13 cellular contexts compared by ENCODE assay signal in the genomic region with DNA sequence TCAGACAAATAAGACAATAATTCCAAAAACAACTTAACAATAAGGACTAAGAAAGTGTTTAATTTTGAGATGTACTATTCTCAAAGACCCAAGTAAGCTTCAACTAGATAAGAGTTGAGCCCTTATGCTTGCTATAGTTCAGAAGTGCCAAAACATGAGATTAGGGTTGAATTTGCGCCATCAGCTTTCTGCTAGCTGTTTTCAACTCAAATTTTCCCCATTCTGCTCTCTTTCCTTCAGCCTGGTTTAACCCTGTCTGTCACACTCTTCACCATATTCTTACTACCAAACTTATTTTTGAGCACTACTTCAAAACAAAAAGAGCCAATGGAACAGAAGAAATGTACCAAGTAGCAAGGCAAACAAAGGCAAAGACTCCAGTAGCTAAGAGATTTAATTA. TPM values are rescaled to one million over a fixed set of nuclear protein-coding genes. Genes with fewer than 3 reads are reported as not detected.
DNase-seq lines count a peak whose midpoint lies in the region; ATAC-seq, FAIRE-seq and TF ChIP-seq lines count a peak whose summit lies in the region.
"Had no signal": no experiment of that assay in that cellular context is flagged by ENCODE, and none has a peak within 500 bp of the region (broad histone marks: within the 10 kb centered on the region; RNA-seq: fewer than 3 reads in every experiment).

No MANE protein-coding gene starts in this region.

- no peaks in the 10 kb centered on the region for H3K27me3 Mint-ChIP-seq in activated T-cell treated with anti-CD3 and anti-CD28 coated beads, Interleukin-2, amount 50 U/mL, for 24 hours
- no peaks in the 10 kb centered on the region for H3K27me3 Mint-ChIP-seq in activated naive CD8-positive, alpha-beta T cell treated with anti-CD3 and anti-CD28 coated beads for 36 hours

- H3K36me3 Mint-ChIP-seq in activated T-cell treated with anti-CD3 and anti-CD28 coated beads, Interleukin-2, amount 50 U/mL, for 24 hours (ENCODE audit: low read depth) = peaks cover 77% of the 10 kb centered on the region
- H3K36me3 Mint-ChIP-seq in activated naive CD8-positive, alpha-beta T cell treated with anti-CD3 and anti-CD28 coated beads for 36 hours = peaks cover 64% of the 10 kb centered on the region

- peaks cover 2% of the 10 kb centered on the region for H3K9me3 ChIP-seq in keratinocyte (ENCODE audit: control insufficient read depth, low read depth, low read length)
- H3K9me3 ChIP-seq in subcutaneous abdominal adipose tissue (ENCODE audit: control insufficient read depth in 5 of 5, low read length in 5 of 5) = peaks cover 0 to 2% (median 0%) of the 10 kb centered on the region in 5 donors

- H3K9me3 Mint-ChIP-seq in activated T-cell treated with anti-CD3 and anti-CD28 coated beads, Interleukin-2, amount 50 U/mL, for 24 hours = no peaks in the 10 kb centered on the region
- peaks cover 4% of the 10 kb centered on the region for H3K9me3 Mint-ChIP-seq in activated naive CD8-positive, alpha-beta T cell treated with anti-CD3 and anti-CD28 coated beads for 36 hours

- no peak for TF ChIP-seq CTCF in keratinocyte (optimal IDR thresholded peaks at IDR 0.05 in 1 of 3, IDR thresholded peaks at IDR 0.05 in 1 of 3, conservative IDR thresholded peaks at IDR 0.05 in 1 of 3; ENCODE audit: extremely low read depth in 1 of 3, insufficient read depth in 2 of 3, low read length in 3 of 3)

- H4K20me1 ChIP-seq in keratinocyte (ENCODE audit: control insufficient read depth, extremely low read depth, insufficient read depth, low read length) = peaks cover 36% of the 10 kb centered on the region

- dilution Hi-C loops in keratinocyte (cut with MboI; ENCODE audit: extremely low pct_ligation_motif_present, low sequenced_read_pairs) = no loop called here

- H3K27ac ChIP-seq in keratinocyte (ENCODE audit: control insufficient read depth, insufficient read depth, low read length) (no peak overlapping the region), subcutaneous abdominal adipose tissue (ENCODE audit: low read depth, low read length) (peak overlapping the region; percentile 99)

- no peak for DNase-seq in activated T-cell treated with anti-CD3 and anti-CD28 coated beads, Interleukin-2, amount 50 U/mL, for 24 hours
- DNase-seq in activated T-cell treated with anti-CD3 and anti-CD28 coated beads, Interleukin-2, amount 50 U/mL, for 48 hours = no peak
- DNase-seq in activated naive CD8-positive, alpha-beta T cell treated with anti-CD3 and anti-CD28 coated beads for 36 hours = no peak
- DNase-seq in keratinocyte (ENCODE audit: low read depth, low spot score) = no peak
- DNase-seq in NCI-H2107 treated with DMSO at 0.1 percent for 48 hours (lab: John Stamatoyannopoulos, UW; ENCODE audit: unreplicated experiment) = no peak
- DNase-seq: anterior cingulate cortex, NCI-H226, small intestine, T1000 had no signal

- H3K9ac ChIP-seq in keratinocyte (ENCODE audit: control insufficient read depth, extremely low read depth, insufficient read depth, low read length) (no peak overlapping the region), subcutaneous abdominal adipose tissue (ENCODE audit: low read length in 5 of 5) (peak overlapping the region in 3 of 5 donors; percentile 5 to 15 (median 13))

- H3K4me3 Mint-ChIP-seq in activated T-cell treated with anti-CD3 and anti-CD28 coated beads, Interleukin-2, amount 50 U/mL, for 24 hours = peak overlapping the region; percentile 91
- H3K4me3 Mint-ChIP-seq in activated naive CD8-positive, alpha-beta T cell treated with anti-CD3 and anti-CD28 coated beads for 36 hours = peak overlapping the region; percentile 97

- H3K79me2 ChIP-seq in keratinocyte (ENCODE audit: control insufficient read depth, insufficient read depth, low read length) = peaks cover 89% of the 10 kb centered on the region

- H3K4me1 ChIP-seq in keratinocyte (ENCODE audit: control insufficient read depth, extremely low read depth, insufficient read depth, low read length) (peaks cover 38% of the 10 kb centered on the region), subcutaneous abdominal adipose tissue (ENCODE audit: control insufficient read depth in 5 of 5, insufficient read depth in 5 of 5, low read length in 5 of 5) (peaks cover 7 to 65% (median 63%) of the 10 kb centered on the region in 5 donors)

- H3K9me1 ChIP-seq in keratinocyte (ENCODE audit: control insufficient read depth, extremely low read depth, insufficient read depth, low read length) = peaks cover 7% of the 10 kb centered on the region

- H3K4me3 ChIP-seq in keratinocyte (ENCODE audit: control insufficient read depth in 2 of 3, extremely low read depth in 1 of 3, insufficient read depth in 2 of 3, low read depth in 1 of 3, low read length in 3 of 3) (peak overlapping the region in 2 of 3 experiments; percentile 2 to 88), subcutaneous abdominal adipose tissue (ENCODE audit: low read depth in 1 of 5, low read length in 5 of 5) (peak overlapping the region in 2 of 5 donors; percentile 4 to 38)
- H3K4me3 ChIP-seq: GM23338 had no signal

- no peak for FAIRE-seq in keratinocyte (lab: Jason Lieb, UNC)
- FAIRE-seq: small intestine had no signal

- ATAC-seq in GM18873 (IDR thresholded peaks at IDR 0.05; ENCODE audit: low FRiP score, unreplicated experiment) (no peak), HG03354 (IDR thresholded peaks at IDR 0.05; ENCODE audit: poor library complexity, severe bottlenecking, unreplicated experiment) (no peak)
- ATAC-seq: GM23338 had no signal

- peak overlapping the region; percentile 97 for H3K4me2 ChIP-seq in keratinocyte (ENCODE audit: control insufficient read depth, extremely low read depth, insufficient read depth, low read depth, low read length)
- H3K4me2 ChIP-seq: GM23338 had no signal

- no peaks in the 10 kb centered on the region for H3K27me3 ChIP-seq in keratinocyte (ENCODE audit: control insufficient read depth, extremely low read depth, insufficient read depth, low read length)
- H3K27me3 ChIP-seq in subcutaneous abdominal adipose tissue (ENCODE audit: control insufficient read depth in 5 of 5, insufficient read depth in 4 of 5, low read length in 5 of 5) = no peaks in the 10 kb centered on the region

- H3K36me3 ChIP-seq in keratinocyte (ENCODE audit: control insufficient read depth in 2 of 2, extremely low read depth in 1 of 2, insufficient read depth in 2 of 2, low read length in 2 of 2) = peaks cover 4 to 25% of the 10 kb centered on the region in 2 experiments
- peaks cover 0 to 2% (median 0%) of the 10 kb centered on the region in 5 donors for H3K36me3 ChIP-seq in subcutaneous abdominal adipose tissue (ENCODE audit: control insufficient read depth in 5 of 5, insufficient read depth in 5 of 5, low read length in 5 of 5)

- H3K4me1 Mint-ChIP-seq in activated T-cell treated with anti-CD3 and anti-CD28 coated beads, Interleukin-2, amount 50 U/mL, for 24 hours (ENCODE audit: low read depth) = peaks cover 69% of the 10 kb centered on the region
- peaks cover 57% of the 10 kb centered on the region for H3K4me1 Mint-ChIP-seq in activated naive CD8-positive, alpha-beta T cell treated with anti-CD3 and anti-CD28 coated beads for 36 hours

- peak overlapping the region; percentile 82 for H3K27ac Mint-ChIP-seq in activated T-cell treated with anti-CD3 and anti-CD28 coated beads, Interleukin-2, amount 50 U/mL, for 24 hours
- H3K27ac Mint-ChIP-seq in activated naive CD8-positive, alpha-beta T cell treated with anti-CD3 and anti-CD28 coated beads for 36 hours = peak overlapping the region; percentile 63
- H3K27ac Mint-ChIP-seq: GM23338 had no signal

- H2AFZ ChIP-seq in keratinocyte (ENCODE audit: control insufficient read depth, low read length) = no peak overlapping the region
- H2AFZ ChIP-seq: GM23338 had no signal

RNA-seq across cellular contexts. Expression of a gene that starts 4.1 kb away (rescaled TPM):
- 10 to 100 TPM; 68.3 to 70.3 TPM for total RNA-seq in activated naive CD8-positive, alpha-beta T cell treated with anti-CD3 and anti-CD28 coated beads for 36 hours
- polyA plus RNA-seq in keratinocyte = 148 to 209 TPM (median 177 TPM) in 3 replicates
- polyA plus RNA-seq in keratinocyte (2011; ENCODE audit: low read depth) = 270 TPM
- 125 and 255 TPM in 2 replicates for polyA plus RNA-seq in keratinocyte (2011; cell fraction: cytosol; rRNA removed)
- polyA plus RNA-seq in keratinocyte (2011; cell fraction: nucleus; rRNA removed) = 188 and 209 TPM in 2 replicates
- 73.8 and 149 TPM in 2 replicates for polyA plus RNA-seq in keratinocyte (2012; ENCODE audit: low replicate concordance)
- 111 to 217 TPM (median 195 TPM) in 3 replicates for polyA minus RNA-seq in keratinocyte
- polyA minus RNA-seq in keratinocyte (2011; cell fraction: cytosol; rRNA and poly(A)+ RNA removed) = 156 TPM
- polyA minus RNA-seq in keratinocyte (2011; cell fraction: nucleus; rRNA and poly(A)+ RNA removed) = 72.8 and 148 TPM in 2 replicates

RNA-seq across cellular contexts. Expression of a gene that starts 47.8 kb away (rescaled TPM):
- 100 to 1,000 TPM; 253 to 254 TPM for total RNA-seq in activated naive CD8-positive, alpha-beta T cell treated with anti-CD3 and anti-CD28 coated beads for 36 hours
- 53.1 to 178 TPM (median 74.6 TPM) in 3 replicates for polyA plus RNA-seq in keratinocyte
- polyA plus RNA-seq in keratinocyte (2011; ENCODE audit: low read depth) = 162 TPM
- 90.2 and 96.4 TPM in 2 replicates for polyA plus RNA-seq in keratinocyte (2011; cell fraction: cytosol; rRNA removed)
- 71.8 and 126 TPM in 2 replicates for polyA plus RNA-seq in keratinocyte (2011; cell fraction: nucleus; rRNA removed)
- 140 and 399 TPM in 2 replicates for polyA plus RNA-seq in keratinocyte (2012; ENCODE audit: low replicate concordance)
- 9.2 to 36.1 TPM (median 10.7 TPM) in 3 replicates for polyA minus RNA-seq in keratinocyte
- 23.8 TPM for polyA minus RNA-seq in keratinocyte (2011; cell fraction: cytosol; rRNA and poly(A)+ RNA removed)
- 17.0 and 32.5 TPM in 2 replicates for polyA minus RNA-seq in keratinocyte (2011; cell fraction: nucleus; rRNA and poly(A)+ RNA removed)
